In the genomic region with DNA sequence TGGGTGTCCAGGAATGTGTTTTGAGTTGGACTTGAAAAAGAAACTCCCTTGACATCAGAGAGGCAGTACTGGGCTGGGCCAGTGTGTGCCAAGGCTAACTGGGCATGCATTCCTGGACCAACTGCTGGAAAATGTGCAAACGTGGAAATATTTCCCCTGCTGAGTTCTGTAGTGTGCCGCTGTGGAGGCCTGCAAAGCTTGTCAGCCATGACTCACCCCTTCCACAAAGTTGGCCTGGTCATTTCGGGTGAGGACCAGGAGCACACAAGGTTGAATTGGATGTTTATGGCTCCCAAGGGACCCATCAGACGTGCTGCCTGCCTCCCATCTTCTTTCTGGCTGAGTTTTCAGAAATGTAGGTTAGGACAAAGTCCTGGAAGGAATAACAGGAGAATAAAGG, we compare ENCODE assay signal across 16 cellular contexts.
DNase-seq lines count a peak whose midpoint lies in the region; ATAC-seq, FAIRE-seq and TF ChIP-seq lines count a peak whose summit lies in the region.
"Had no signal": no experiment of that assay in that cellular context is flagged by ENCODE, and none has a peak within 500 bp of the region (broad histone marks: within the 10 kb centered on the region; RNA-seq: fewer than 3 reads in every experiment).

No MANE protein-coding gene starts in this region.

- CTCF ChIA-PET in activated CD4-positive, alpha-beta memory T cell treated with anti-CD3 and anti-CD28 coated beads for 36 hours (lab: Charles Lee): no interaction called here

- no peak overlapping the region for H3K27ac Mint-ChIP-seq in activated CD4-positive, alpha-beta memory T cell treated with anti-CD3 and anti-CD28 coated beads for 36 hours
- H3K27ac Mint-ChIP-seq: activated naive CD4-positive, alpha-beta T cell treated with anti-CD3 and anti-CD28 coated beads, Interleukin-2, amount 50 U/mL, for 72 hours had no signal

- H3K36me3 ChIP-seq in upper lobe of right lung: no peaks in the 10 kb centered on the region

- peaks cover 21% of the 10 kb centered on the region for H3K27me3 ChIP-seq in upper lobe of right lung

- H3K9me3 Mint-ChIP-seq in activated CD4-positive, alpha-beta memory T cell treated with anti-CD3 and anti-CD28 coated beads for 36 hours: no peaks in the 10 kb centered on the region
- H3K9me3 Mint-ChIP-seq: activated naive CD4-positive, alpha-beta T cell treated with anti-CD3 and anti-CD28 coated beads, Interleukin-2, amount 50 U/mL, for 72 hours had no signal

- H3K4me1 Mint-ChIP-seq in activated CD4-positive, alpha-beta memory T cell treated with anti-CD3 and anti-CD28 coated beads for 36 hours (ENCODE audit: low read depth): no peaks in the 10 kb centered on the region

- no peaks in the 10 kb centered on the region for H3K36me3 Mint-ChIP-seq in activated CD4-positive, alpha-beta memory T cell treated with anti-CD3 and anti-CD28 coated beads for 36 hours
- H3K36me3 Mint-ChIP-seq: activated naive CD4-positive, alpha-beta T cell treated with anti-CD3 and anti-CD28 coated beads, Interleukin-2, amount 50 U/mL, for 72 hours had no signal

- DNase-seq in AG08395 (ENCODE audit: low spot score) (peak; percentile 98), HTR-8/SVneo (ENCODE audit: insufficient read length, low spot score) (peak; percentile 7), dermis blood vessel endothelial cell (peak; percentile 75), omental fat pad (ENCODE audit: low spot score) (no peak), upper lobe of right lung (no peak)
- no peak for DNase-seq in activated CD4-positive, alpha-beta memory T cell treated with anti-CD3 and anti-CD28 coated beads for 36 hours
- DNase-seq in stimulated activated CD4-positive, alpha-beta T cell treated with anti-CD3 and anti-CD28 coated beads, Interleukin-2, amount 100 ng/mL, for 48 hours: no peak
- DNase-seq: KBM-7, retina had no signal

- no peaks in the 10 kb centered on the region for H3K9me3 ChIP-seq in upper lobe of right lung

- no peak overlapping the region for H3K27ac ChIP-seq in upper lobe of right lung
- H3K27ac ChIP-seq: C4-2B, epithelial cell of prostate, SK-N-MC had no signal

- no peaks in the 10 kb centered on the region for H3K4me1 ChIP-seq in upper lobe of right lung

- H3K4me3 ChIP-seq in upper lobe of right lung: no peak overlapping the region
- H3K4me3 ChIP-seq: GM12878, SK-N-MC had no signal

- TF ChIP-seq CTCF in omental fat pad (IDR thresholded peaks at IDR 0.05): no peak
- TF ChIP-seq CTCF in upper lobe of right lung (IDR thresholded peaks at IDR 0.05): no peak

- POLR2A ChIA-PET in activated CD4-positive, alpha-beta memory T cell treated with anti-CD3 and anti-CD28 coated beads for 36 hours (lab: Charles Lee): no interaction called here

- intact Hi-C loops in activated CD4-positive, alpha-beta memory T cell treated with anti-CD3 and anti-CD28 coated beads for 36 hours (cut with micrococcal nuclease): no loop called here
- intact Hi-C loops in upper lobe of right lung (cut with DNase I): no loop called here

- peaks cover 14% of the 10 kb centered on the region for H3K27me3 Mint-ChIP-seq in activated CD4-positive, alpha-beta memory T cell treated with anti-CD3 and anti-CD28 coated beads for 36 hours

- FAIRE-seq in HTR-8/SVneo (lab: Jason Lieb, UNC): no peak
- FAIRE-seq: GM12878 had no signal

- ATAC-seq in omental fat pad (ENCODE audit: low FRiP score): peak; percentile 94
- no peak for ATAC-seq in upper lobe of right lung
- no peak for ATAC-seq in GM19035 (IDR thresholded peaks at IDR 0.05; ENCODE audit: unreplicated experiment)
- ATAC-seq: activated naive CD4-positive, alpha-beta T cell treated with anti-CD3 and anti-CD28 coated beads, Interleukin-2, amount 50 U/mL, for 72 hours; GM12878; left colon had no signal

- H3K4me3 Mint-ChIP-seq in activated CD4-positive, alpha-beta memory T cell treated with anti-CD3 and anti-CD28 coated beads for 36 hours: no peak overlapping the region

Comparison
In these comparisons a context has a peak if more than half of its experiments do, and no peak if none do; other contexts are left out.
1. DNase-seq: peak in AG08395 (single experiment), HTR-8/SVneo (single experiment) and dermis blood vessel endothelial cell (single experiment); none in omental fat pad (single experiment), activated CD4-positive, alpha-beta memory T cell treated with anti-CD3 and anti-CD28 coated beads for 36 hours (single experiment), stimulated activated CD4-positive, alpha-beta T cell treated with anti-CD3 and anti-CD28 coated beads, Interleukin-2, amount 100 ng/mL, for 48 hours (0 of 2) and upper lobe of right lung (single experiment).